18 cellular contexts compared by ENCODE assay signal in genomic region chr10:129850790-129851189, GRCh38.
"Had no signal": no experiment of that assay in that cellular context is flagged by ENCODE, and none has a peak within 500 bp of the region (broad histone marks: within the 10 kb centered on the region; RNA-seq: fewer than 3 reads in every experiment).

No MANE protein-coding gene starts in this region.

- H3K27me3 ChIP-seq: gastrocnemius medialis, sigmoid colon had no signal

- H3K4me1 ChIP-seq: parathyroid adenoma, psoas muscle, sigmoid colon had no signal

- ATAC-seq: effector memory CD8-positive, alpha-beta T cell; gastrocnemius medialis; left cardiac atrium; left ventricle myocardium superior; psoas muscle had no signal

- H3K27ac ChIP-seq: epithelial cell of prostate, esophagus muscularis mucosa, gastrocnemius medialis, parathyroid adenoma, psoas muscle, sigmoid colon, skin epidermis, stomach had no signal

- H3K27ac Mint-ChIP-seq: effector memory CD8-positive, alpha-beta T cell; nephron had no signal

- DNase-seq: effector memory CD8-positive, alpha-beta T cell; gastrocnemius medialis; kidney; left cardiac atrium; left ventricle myocardium superior; psoas muscle; retina; sigmoid colon; stimulated activated CD4-positive, alpha-beta T cell treated with anti-CD3 and anti-CD28 coated beads, Interleukin-2, amount 100 ng/mL, for 24 hours; stimulated activated naive CD4-positive, alpha-beta T cell; stomach; substantia nigra; trophoblast cell had no signal

- H3K36me3 ChIP-seq: gastrocnemius medialis, sigmoid colon, stomach had no signal

- H3K9me3 ChIP-seq: gastrocnemius medialis, psoas muscle, sigmoid colon had no signal

- H3K9me3 Mint-ChIP-seq: effector memory CD8-positive, alpha-beta T cell; nephron had no signal

- H3K4me3 Mint-ChIP-seq: effector memory CD8-positive, alpha-beta T cell; nephron had no signal

- H3K4me3 ChIP-seq: esophagus muscularis mucosa, gastrocnemius medialis, psoas muscle, sigmoid colon, skin epidermis, stomach had no signal
